20 cellular contexts compared by ENCODE assay signal in genomic region chr1:93137604-93138292, GRCh38.
"Had no signal": no experiment of that assay in that cellular context is flagged by ENCODE, and none has a peak within 500 bp of the region (broad histone marks: within the 10 kb centered on the region; RNA-seq: fewer than 3 reads in every experiment).

No MANE protein-coding gene starts in this region.

- H3K27me3 ChIP-seq: cardiac muscle cell, colonic mucosa, hepatocyte, upper lobe of left lung had no signal

- H3K9me3 Mint-ChIP-seq: activated CD4-positive, alpha-beta T cell treated with anti-CD3 and anti-CD28 coated beads, Interleukin-2, amount 10 ng/mL, durations not matched to agents 7 days and 5 days; activated naive CD4-positive, alpha-beta T cell treated with anti-CD3 and anti-CD28 coated beads, Interleukin-2, amount 10 ng/mL, durations not matched to agents 7 days and 5 days; nephron progenitor cell had no signal

- FAIRE-seq: endometrium, TTC549 had no signal

- H3K4me2 ChIP-seq: hepatocyte, smooth muscle cell had no signal

- H3K27ac Mint-ChIP-seq: activated naive CD4-positive, alpha-beta T cell treated with anti-CD3 and anti-CD28 coated beads, Interleukin-2, amount 10 ng/mL, durations not matched to agents 7 days and 5 days; nephron progenitor cell had no signal

- H3K4me1 Mint-ChIP-seq: activated naive CD4-positive, alpha-beta T cell treated with anti-CD3 and anti-CD28 coated beads, Interleukin-2, amount 10 ng/mL, durations not matched to agents 7 days and 5 days; nephron progenitor cell had no signal

- H3K4me3 Mint-ChIP-seq: activated CD4-positive, alpha-beta T cell treated with anti-CD3 and anti-CD28 coated beads, Interleukin-2, amount 10 ng/mL, durations not matched to agents 7 days and 5 days; activated naive CD4-positive, alpha-beta T cell treated with anti-CD3 and anti-CD28 coated beads, Interleukin-2, amount 10 ng/mL, durations not matched to agents 7 days and 5 days; nephron progenitor cell had no signal

- H3K79me2 ChIP-seq: hepatocyte had no signal

- H2AFZ ChIP-seq: hepatocyte had no signal

- H3K4me3 ChIP-seq: cardiac muscle cell, colonic mucosa, hepatocyte, lower lobe of right lung, prostate gland, smooth muscle cell, upper lobe of left lung had no signal

- H3K36me3 ChIP-seq: colonic mucosa, prostate gland had no signal

- H3K27ac ChIP-seq: cardiac muscle cell, colonic mucosa, hepatocyte, lower lobe of right lung, prostate gland, upper lobe of left lung had no signal

- DNase-seq: activated CD4-positive, alpha-beta T cell treated with anti-CD3 and anti-CD28 coated beads, Interleukin-2, amount 10 ng/mL, durations not matched to agents 7 days and 5 days; activated CD4-positive, CD25-positive, alpha-beta regulatory T cell; activated naive CD4-positive, alpha-beta T cell treated with anti-CD3 and anti-CD28 coated beads, Interleukin-2, amount 10 ng/mL, durations not matched to agents 7 days and 5 days; colonic mucosa; kidney glomerular epithelial cell; lower lobe of right lung; nephron progenitor cell; occipital lobe; right cardiac atrium; stimulated activated CD4-positive, alpha-beta T cell treated with anti-CD3 and anti-CD28 coated beads, Interleukin-4, amount 100 ng/mL, for 4 hours; stimulated activated CD8-positive, alpha-beta memory T cell treated with anti-CD3 and anti-CD28 coated beads, Interleukin-4, amount 100 ng/mL, for 48 hours; stimulated activated naive CD4-positive, alpha-beta T cell treated with Interleukin-2 at 50 U/mL for 16 hours; upper lobe of left lung had no signal

- H3K27me3 Mint-ChIP-seq: activated CD4-positive, alpha-beta T cell treated with anti-CD3 and anti-CD28 coated beads, Interleukin-2, amount 10 ng/mL, durations not matched to agents 7 days and 5 days; activated naive CD4-positive, alpha-beta T cell treated with anti-CD3 and anti-CD28 coated beads, Interleukin-2, amount 10 ng/mL, durations not matched to agents 7 days and 5 days had no signal

- ATAC-seq: esophagus mucosa, lower lobe of right lung, right cardiac atrium had no signal

- H3K9me3 ChIP-seq: colonic mucosa, lower lobe of right lung, prostate gland, upper lobe of left lung had no signal

- H3K4me1 ChIP-seq: lower lobe of right lung, prostate gland, upper lobe of left lung had no signal
